Comparison of ENCODE assay signal across 1 cellular context in genomic region chr18:58896734-58897508, GRCh38.
TF ChIP-seq lines count a peak whose summit lies in the region.

No MANE protein-coding gene starts in this region.

TF ChIP-seq in HepG2, 621 proteins besides CTCF, POLR2A, EP300 and RAD21 (continued from another document):
- no peak for TF ChIP-seq TFDP1 (CRISPR knock-in tag; IDR thresholded peaks at IDR 0.05; ENCODE audit: borderline replicate concordance)
- TF ChIP-seq ELF1 (CRISPR knock-in tag; IDR thresholded peaks at IDR 0.05), result no peak
- no peak for TF ChIP-seq ZFP91 (CRISPR knock-in tag; IDR thresholded peaks at IDR 0.05; ENCODE audit: borderline replicate concordance)
- TF ChIP-seq ZUFSP (CRISPR knock-in tag; IDR thresholded peaks at IDR 0.05; ENCODE audit: borderline replicate concordance), result no peak
- no peak for TF ChIP-seq STAG1 (CRISPR knock-in tag; IDR thresholded peaks at IDR 0.05)
- TF ChIP-seq NR2F1 (CRISPR knock-in tag; IDR thresholded peaks at IDR 0.05), result no peak
- no peak for TF ChIP-seq KMT2A (CRISPR knock-in tag; IDR thresholded peaks at IDR 0.05)
- no peak for TF ChIP-seq ZNF737 (CRISPR knock-in tag; IDR thresholded peaks at IDR 0.05; ENCODE audit: borderline replicate concordance)
- TF ChIP-seq MAZ (IDR thresholded peaks at IDR 0.05; ENCODE audit: borderline replicate concordance, low read depth, low read length), result no peak
- no peak for TF ChIP-seq MAZ (CRISPR knock-in tag; IDR thresholded peaks at IDR 0.05; ENCODE audit: low read depth)
- TF ChIP-seq RFX1 (IDR thresholded peaks at IDR 0.05), result no peak
TF ChIP-seq in HepG2: peak in this region for 0.
